ENCODE assay signal across 8 cellular contexts in genomic region chr4:169009281-169010124, GRCh38. TPM values are rescaled to one million over a fixed set of nuclear protein-coding genes. Genes with fewer than 3 reads are reported as not detected.
DNase-seq lines count a peak whose midpoint lies in the region; ATAC-seq and TF ChIP-seq lines count a peak whose summit lies in the region.

No MANE protein-coding gene starts in this region.

- peaks cover 51% of the 10 kb centered on the region for H3K79me2 ChIP-seq in SK-N-SH (ENCODE audit: insufficient read depth)

- H3K4me2 ChIP-seq in SK-N-SH: peak overlapping the region; percentile 91

- H3K27me3 ChIP-seq in SK-N-SH (ENCODE audit: insufficient read depth) (no peaks in the 10 kb centered on the region), right atrium auricular region (no peaks in the 10 kb centered on the region), prostate gland (replicated peaks; ENCODE audit: insufficient read depth) (no peaks in the 10 kb centered on the region), vagina (no peaks in the 10 kb centered on the region)

- DNase-seq in DMS153 (lab: John Stamatoyannopoulos, UW): peak; percentile 23
- no peak for DNase-seq in SK-N-SH
- DNase-seq in activated naive CD8-positive, alpha-beta T cell treated with anti-CD3 and anti-CD28 coated beads, Interleukin-2, amount 10 ng/mL, durations not matched to agents 7 days and 5 days: peak; percentile 71
- DNase-seq in right atrium auricular region (ENCODE audit: low spot score): peak; percentile 68
- peak; percentile 49 for DNase-seq in prostate gland (ENCODE audit: low spot score)
- DNase-seq in vagina (ENCODE audit: extremely low spot score in 2 of 2): no peak

- H3K27ac Mint-ChIP-seq in activated naive CD8-positive, alpha-beta T cell treated with anti-CD3 and anti-CD28 coated beads, Interleukin-2, amount 10 ng/mL, durations not matched to agents 7 days and 5 days: peak overlapping the region; percentile 91

- POLR2A ChIA-PET in SK-N-SH (lab: Yijun Ruan, JAX): interaction anchor here (0.6 to 1.7 kb wide), 18 partner anchors 9 to 1079 kb away, joined by 3 to 9 read pairs (median 3); partner anchors contain the start of gene NEK1
- POLR2A ChIA-PET in activated naive CD8-positive, alpha-beta T cell treated with anti-CD3 and anti-CD28 coated beads, Interleukin-2, amount 10 ng/mL, durations not matched to agents 7 days and 5 days (lab: Charles Lee): interaction anchor here (0.7 to 1.5 kb wide), 13 partner anchors 13 to 845 kb away, joined by 3 to 5 read pairs (median 3); partner anchors contain the start of gene NEK1

- peak; percentile 4; the same call in 1 of the 2 replicates for TF ChIP-seq RAD21 in Ishikawa (IDR thresholded peaks at IDR 0.05; ENCODE audit: low read depth)
- TF ChIP-seq RAD21 in SK-N-SH (IDR thresholded peaks at IDR 0.05; ENCODE audit: low read length): no peak

- H3K9me3 ChIP-seq in SK-N-SH (no peaks in the 10 kb centered on the region), right atrium auricular region (no peaks in the 10 kb centered on the region), prostate gland (no peaks in the 10 kb centered on the region), vagina (no peaks in the 10 kb centered on the region)

- peaks cover 6% of the 10 kb centered on the region for H3K36me3 Mint-ChIP-seq in activated naive CD8-positive, alpha-beta T cell treated with anti-CD3 and anti-CD28 coated beads, Interleukin-2, amount 10 ng/mL, durations not matched to agents 7 days and 5 days

- TF ChIP-seq CTCF in SK-N-SH (IDR thresholded peaks at IDR 0.05): peak; percentile 51; the same call in 1 of the 2 replicates
- peak in 1 of 2 donors; percentile 49 for TF ChIP-seq CTCF in right atrium auricular region (IDR thresholded peaks at IDR 0.05)
- TF ChIP-seq CTCF in prostate gland (IDR thresholded peaks at IDR 0.05): no peak
- no peak for TF ChIP-seq CTCF in vagina (IDR thresholded peaks at IDR 0.05)

- no peaks in the 10 kb centered on the region for H3K9me2 ChIP-seq in SK-N-SH

- H3K9ac ChIP-seq in SK-N-SH: peak overlapping the region; percentile 89

- under 1% methylated on average over 37 of the region's 44 CpGs for WGBS in SK-N-SH (ENCODE audit: low lambda C conversion rate)
- WGBS in prostate gland: under 1% methylated on average over 39 of the region's 44 CpGs

- intact Hi-C loops in prostate gland (cut with DNase I) (loop anchor here (5.0 to 10.0 kb wide), 4 partner anchors 87 to 425 kb away; partner anchors contain the start of gene SH3RF1), vagina (cut with DNase I) (loop anchor here (10.0 kb wide), 1 partner anchor 265 kb away; the partner anchor contains the start of gene SH3RF1)

- H3K36me3 ChIP-seq in SK-N-SH (replicated peaks in 1 of 2; ENCODE audit: control insufficient read depth in 1 of 2, insufficient read depth in 2 of 2, low read length in 1 of 2) (peaks cover 11 to 20% of the 10 kb centered on the region in 2 experiments), right atrium auricular region (peaks cover 6% of the 10 kb centered on the region), prostate gland (no peaks in the 10 kb centered on the region), vagina (no peaks in the 10 kb centered on the region)

- H2AFZ ChIP-seq in SK-N-SH (ENCODE audit: low read depth): peak overlapping the region; percentile 88

- no peaks in the 10 kb centered on the region for H3K27me3 Mint-ChIP-seq in activated naive CD8-positive, alpha-beta T cell treated with anti-CD3 and anti-CD28 coated beads, Interleukin-2, amount 10 ng/mL, durations not matched to agents 7 days and 5 days

- TF ChIP-seq EP300 in Ishikawa (IDR thresholded peaks at IDR 0.05; ENCODE audit: borderline replicate concordance) (no peak), SK-N-SH (IDR thresholded peaks at IDR 0.05; ENCODE audit: borderline replicate concordance in 1 of 2, low read depth in 1 of 2, low read length in 1 of 2) (no peak)

- peaks cover 0 to 16% of the 10 kb centered on the region in 2 experiments; a peak in 2 of 4 replicates for H3K4me1 ChIP-seq in SK-N-SH (ENCODE audit: control insufficient read depth in 1 of 2, insufficient read depth in 2 of 2, low read depth in 1 of 2, low read length in 1 of 2)
- peaks cover 0 to 33% of the 10 kb centered on the region in 2 donors for H3K4me1 ChIP-seq in right atrium auricular region
- H3K4me1 ChIP-seq in prostate gland (replicated peaks): no peaks in the 10 kb centered on the region
- H3K4me1 ChIP-seq in vagina: peaks cover 38% of the 10 kb centered on the region

- no peak for TF ChIP-seq POLR2A in prostate gland (IDR thresholded peaks at IDR 0.05)
- no peak for TF ChIP-seq POLR2A in vagina (IDR thresholded peaks at IDR 0.05)

- H3K4me3 ChIP-seq in SK-N-SH (ENCODE audit: low read depth in 2 of 2, low read length in 1 of 2) (peak overlapping the region; percentile 74 to 86), right atrium auricular region (peak overlapping the region; percentile 64 to 77), prostate gland (peak overlapping the region; percentile 60 to 64), vagina (peak overlapping the region; percentile 76 to 79)

- CTCF ChIA-PET in SK-N-SH (lab: Yijun Ruan, JAX): interaction anchor here (0.7 to 10.5 kb wide), 15 partner anchors 9 to 557 kb away, joined by 3 to 103 read pairs (median 4); no protein-coding TSS in a partner anchor

- H3F3A ChIP-seq in SK-N-SH (replicated peaks; ENCODE audit: insufficient read depth): peaks cover 19% of the 10 kb centered on the region

- peak; percentile 37 for ATAC-seq in GM21528 (IDR thresholded peaks at IDR 0.05; ENCODE audit: low FRiP score, unreplicated experiment)
- peak; percentile 43 for ATAC-seq in activated naive CD8-positive, alpha-beta T cell treated with anti-CD3 and anti-CD28 coated beads, Interleukin-2, amount 10 ng/mL, durations not matched to agents 7 days and 5 days (ENCODE audit: low read depth)

- no peaks in the 10 kb centered on the region for H4K20me1 ChIP-seq in SK-N-SH (ENCODE audit: insufficient read depth)

- peak overlapping the region; percentile 91 to 96 for H3K27ac ChIP-seq in SK-N-SH (ENCODE audit: low read depth in 2 of 2, low read length in 1 of 2)
- H3K27ac ChIP-seq in right atrium auricular region: peak overlapping the region; percentile 91 to 94
- peak overlapping the region; percentile 89 to 90 for H3K27ac ChIP-seq in prostate gland
- peak overlapping the region; percentile 93 for H3K27ac ChIP-seq in vagina

- H3K9me3 Mint-ChIP-seq in activated naive CD8-positive, alpha-beta T cell treated with anti-CD3 and anti-CD28 coated beads, Interleukin-2, amount 10 ng/mL, durations not matched to agents 7 days and 5 days: no peaks in the 10 kb centered on the region

- peak overlapping the region; percentile 91 for H3K4me3 Mint-ChIP-seq in activated naive CD8-positive, alpha-beta T cell treated with anti-CD3 and anti-CD28 coated beads, Interleukin-2, amount 10 ng/mL, durations not matched to agents 7 days and 5 days

- peaks cover 18% of the 10 kb centered on the region for H3K4me1 Mint-ChIP-seq in activated naive CD8-positive, alpha-beta T cell treated with anti-CD3 and anti-CD28 coated beads, Interleukin-2, amount 10 ng/mL, durations not matched to agents 7 days and 5 days

TF ChIP-seq in Ishikawa, 13 proteins besides CTCF, POLR2A, EP300 and RAD21:
- TF ChIP-seq TCF12 (IDR thresholded peaks at IDR 0.05; ENCODE audit: low read depth) (no peak), USF1 (IDR thresholded peaks at IDR 0.05) (0 out of 2 replicates have a peak, but pooled peaks have one; percentile 0), NFIC (IDR thresholded peaks at IDR 0.05) (peak; percentile 28; the same call in 1 of the 2 replicates)
- TF ChIP-seq, protein P1, sequence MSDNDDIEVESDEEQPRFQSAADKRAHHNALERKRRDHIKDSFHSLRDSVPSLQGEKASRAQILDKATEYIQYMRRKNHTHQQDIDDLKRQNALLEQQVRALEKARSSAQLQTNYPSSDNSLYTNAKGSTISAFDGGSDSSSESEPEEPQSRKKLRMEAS (IDR thresholded peaks at IDR 0.05): peak; percentile 92

TF ChIP-seq in SK-N-SH, 30 proteins besides CTCF, POLR2A, EP300 and RAD21 (continues in another document):
- TF ChIP-seq TEAD4 (IDR thresholded peaks at IDR 0.05; ENCODE audit: borderline replicate concordance, insufficient read depth) (0 out of 2 replicates have a peak, but pooled peaks have one; percentile 21), NRF1 (IDR thresholded peaks at IDR 0.05; ENCODE audit: low read depth, low read length) (no peak), GABPA (IDR thresholded peaks at IDR 0.05; ENCODE audit: low read depth) (no peak), MXI1 (IDR thresholded peaks at IDR 0.05; ENCODE audit: low read depth, low read length) (peak; percentile 45; the same call in 1 of the 2 replicates), USF1 (IDR thresholded peaks at IDR 0.05; ENCODE audit: borderline replicate concordance, low read depth) (no peak), JUND (IDR thresholded peaks at IDR 0.05) (no peak), GATA2 (CRISPR knock-in tag; IDR thresholded peaks at IDR 0.05) (no peak), RXRA (IDR thresholded peaks at IDR 0.05; ENCODE audit: borderline replicate concordance, low read depth) (no peak), USF2 (IDR thresholded peaks at IDR 0.05; ENCODE audit: borderline replicate concordance, low read depth, low read length) (no peak)
- TF ChIP-seq, protein P1 (IDR thresholded peaks at IDR 0.05; ENCODE audit: low read depth): peak; percentile 89

RNA-seq across cellular contexts. Expression of gene CBR4, which starts 0.6 kb away (rescaled TPM):
- 2.8 and 4.1 TPM in 2 replicates for polyA plus RNA-seq in SK-N-SH (2012; rRNA removed)
- 3.9 and 4.8 TPM in 2 replicates for polyA plus RNA-seq in SK-N-SH (2012; cell fraction: cytosol; rRNA removed)
- polyA plus RNA-seq in SK-N-SH (2012; cell fraction: nucleus; rRNA removed): 7.5 and 12.4 TPM in 2 replicates
- 10 to 100 TPM; 18.0 to 19.1 TPM for total RNA-seq in activated naive CD8-positive, alpha-beta T cell treated with anti-CD3 and anti-CD28 coated beads, Interleukin-2, amount 10 ng/mL, durations not matched to agents 7 days and 5 days
- total RNA-seq in right atrium auricular region (10 to 100 TPM in 1 of 2 donors, 1 to 10 TPM in 1; 9.9 to 18.9 TPM), prostate gland (10 to 100 TPM; 15.6 to 23.7 TPM), vagina (13.0 TPM)

Comparison
In these comparisons a context has a peak if more than half of its experiments do, and no peak if none do; other contexts are left out.
1. DNase-seq: peak in DMS153 (single experiment), activated naive CD8-positive, alpha-beta T cell treated with anti-CD3 and anti-CD28 coated beads, Interleukin-2, amount 10 ng/mL, durations not matched to agents 7 days and 5 days (single experiment), right atrium auricular region (single experiment) and prostate gland (single experiment); none in SK-N-SH (single experiment) and vagina (0 of 2).
2. Peak in every context shown above with its lines, with median percentiles within 50 percentile points of each other: H3K27ac ChIP-seq and H3K4me3 ChIP-seq.